11 cellular contexts compared by ENCODE assay signal in genomic region chr14:91229005-91229382, GRCh38. TPM values are rescaled to one million over a fixed set of nuclear protein-coding genes. Genes with fewer than 3 reads are reported as not detected.
DNase-seq lines count a peak whose midpoint lies in the region; ATAC-seq and TF ChIP-seq lines count a peak whose summit lies in the region.
"Had no signal": no experiment of that assay in that cellular context is flagged by ENCODE, and none has a peak within 500 bp of the region (broad histone marks: within the 10 kb centered on the region; RNA-seq: fewer than 3 reads in every experiment).

No MANE protein-coding gene starts in this region.

- H3K9me3 Mint-ChIP-seq in CD4-positive, CD25-positive, alpha-beta regulatory T cell = peaks cover 0 to 5% (median 0%) of the 10 kb centered on the region in 7 donors
- peaks cover 11% of the 10 kb centered on the region for H3K9me3 Mint-ChIP-seq in activated CD8-positive, alpha-beta T cell treated with anti-CD3 and anti-CD28 coated beads for 36 hours
- peaks cover 0 to 16% (median 2%) of the 10 kb centered on the region in 11 donors for H3K9me3 Mint-ChIP-seq in naive thymus-derived CD4-positive, alpha-beta T cell

- no peaks in the 10 kb centered on the region for H3K27me3 ChIP-seq in CD4-positive, CD25-positive, alpha-beta regulatory T cell (ENCODE audit: control insufficient read depth, insufficient read depth, low read length)
- no peaks in the 10 kb centered on the region for H3K27me3 ChIP-seq in naive thymus-derived CD4-positive, alpha-beta T cell (ENCODE audit: control insufficient read depth in 2 of 2, insufficient read depth in 2 of 2, low read length in 2 of 2)
- no peaks in the 10 kb centered on the region for H3K27me3 ChIP-seq in foreskin keratinocyte

- H3K36me3 Mint-ChIP-seq in CD4-positive, CD25-positive, alpha-beta regulatory T cell = peaks cover 37% of the 10 kb centered on the region
- H3K36me3 Mint-ChIP-seq in activated CD8-positive, alpha-beta T cell treated with anti-CD3 and anti-CD28 coated beads for 36 hours (ENCODE audit: low read depth) = peaks cover 59% of the 10 kb centered on the region
- peaks cover 0 to 65% (median 14%) of the 10 kb centered on the region in 5 donors for H3K36me3 Mint-ChIP-seq in naive thymus-derived CD4-positive, alpha-beta T cell

- peaks cover 43 to 94% (median 62%) of the 10 kb centered on the region in 4 donors for H3K4me1 Mint-ChIP-seq in CD4-positive, CD25-positive, alpha-beta regulatory T cell
- peaks cover 82% of the 10 kb centered on the region for H3K4me1 Mint-ChIP-seq in activated CD8-positive, alpha-beta T cell treated with anti-CD3 and anti-CD28 coated beads for 36 hours (ENCODE audit: low read depth)
- peaks cover 69 to 94% (median 89%) of the 10 kb centered on the region in 7 donors for H3K4me1 Mint-ChIP-seq in naive thymus-derived CD4-positive, alpha-beta T cell

- POLR2A ChIA-PET in activated CD8-positive, alpha-beta T cell treated with anti-CD3 and anti-CD28 coated beads for 36 hours (lab: Charles Lee) = interaction anchor here (0.8 to 5.5 kb wide), 18 partner anchors 8 to 163 kb away, joined by 3 to 274 read pairs (median 6); partner anchors contain the start of gene GPR68
- POLR2A ChIA-PET in naive thymus-derived CD4-positive, alpha-beta T cell (lab: Charles Lee) = interaction anchor here (0.5 to 5.5 kb wide), 9 partner anchors 10 to 219 kb away, joined by 3 to 103 read pairs (median 3); partner anchors contain the start of gene GPR68

- no peak for DNase-seq in CD4-positive, CD25-positive, alpha-beta regulatory T cell
- DNase-seq in activated CD8-positive, alpha-beta T cell treated with anti-CD3 and anti-CD28 coated beads for 36 hours = no peak
- DNase-seq in naive thymus-derived CD4-positive, alpha-beta T cell = no peak
- DNase-seq in amygdala (lab: John Stamatoyannopoulos, UW) (no peak), KBM-7 (no peak), foreskin keratinocyte (no peak), erythroblast (lab: John Stamatoyannopoulos, UW) (no peak)
- DNase-seq: C1 segment of cervical spinal cord, glutamatergic neuron, NCI-H1092 had no signal

- CTCF ChIA-PET in activated CD8-positive, alpha-beta T cell treated with anti-CD3 and anti-CD28 coated beads for 36 hours (lab: Charles Lee) = interaction anchor here (5.4 kb wide), 1 partner anchor 15 kb away, joined by 58 read pairs; the partner anchor contains the start of gene GPR68
- CTCF ChIA-PET in naive thymus-derived CD4-positive, alpha-beta T cell (lab: Charles Lee) = interaction anchor here (0.5 to 0.6 kb wide), 2 partner anchors 52 to 64 kb away, joined by 3 read pairs; no protein-coding TSS in a partner anchor

- H3K4me3 Mint-ChIP-seq in CD4-positive, CD25-positive, alpha-beta regulatory T cell = peak overlapping the region; percentile 78 to 85 (median 80)
- H3K4me3 Mint-ChIP-seq in activated CD8-positive, alpha-beta T cell treated with anti-CD3 and anti-CD28 coated beads for 36 hours = peak overlapping the region; percentile 68
- H3K4me3 Mint-ChIP-seq in naive thymus-derived CD4-positive, alpha-beta T cell = peak overlapping the region; percentile 69 to 87 (median 80)

- intact Hi-C loops in activated CD8-positive, alpha-beta T cell treated with anti-CD3 and anti-CD28 coated beads for 36 hours (cut with micrococcal nuclease) = loop anchor here (5.0 kb wide), 3 partner anchors 33 to 188 kb away; partner anchors contain the start of gene CCDC88C
- intact Hi-C loops in naive thymus-derived CD4-positive, alpha-beta T cell (cut with micrococcal nuclease) = loop anchor here (1.0 to 2.0 kb wide), 8 partner anchors 14 to 188 kb away; partner anchors contain the start of genes CCDC88C (in 1 of the 2) and RPS6KA5 (in 1 of the 2)

- peaks cover 87% of the 10 kb centered on the region for H3K4me1 ChIP-seq in CD4-positive, CD25-positive, alpha-beta regulatory T cell (ENCODE audit: control insufficient read depth, insufficient read depth, low read length, poor library complexity, severe bottlenecking)
- peaks cover 92 to 96% of the 10 kb centered on the region in 2 donors for H3K4me1 ChIP-seq in naive thymus-derived CD4-positive, alpha-beta T cell (ENCODE audit: control insufficient read depth in 2 of 2, insufficient read depth in 2 of 2, low read length in 2 of 2)
- H3K4me1 ChIP-seq in foreskin keratinocyte = peaks cover 11% of the 10 kb centered on the region

- H3K27me3 Mint-ChIP-seq in CD4-positive, CD25-positive, alpha-beta regulatory T cell = no peaks in the 10 kb centered on the region
- H3K27me3 Mint-ChIP-seq in activated CD8-positive, alpha-beta T cell treated with anti-CD3 and anti-CD28 coated beads for 36 hours = no peaks in the 10 kb centered on the region
- no peaks in the 10 kb centered on the region for H3K27me3 Mint-ChIP-seq in naive thymus-derived CD4-positive, alpha-beta T cell

- in situ Hi-C loops in KBM-7 (cut with MboI; ENCODE audit: low pct_unique_long_range_greater_than_20kb, low sequenced_read_pairs) = no loop called here

- no peak for TF ChIP-seq POLR2A in erythroblast (IDR thresholded peaks at IDR 0.05; ENCODE audit: low read length)

- TF ChIP-seq CTCF in activated CD8-positive, alpha-beta T cell treated with anti-CD3 and anti-CD28 coated beads for 36 hours (IDR thresholded peaks at IDR 0.05) = no peak
- TF ChIP-seq CTCF in foreskin keratinocyte (conservative IDR thresholded peaks at IDR 0.05) = no peak

- H3K36me3 ChIP-seq in CD4-positive, CD25-positive, alpha-beta regulatory T cell (ENCODE audit: control insufficient read depth, insufficient read depth, low read length) = peaks cover 6% of the 10 kb centered on the region
- no peaks in the 10 kb centered on the region for H3K36me3 ChIP-seq in naive thymus-derived CD4-positive, alpha-beta T cell (ENCODE audit: control insufficient read depth in 2 of 3, insufficient read depth in 3 of 3, low read length in 3 of 3)

- H3K9me3 ChIP-seq in CD4-positive, CD25-positive, alpha-beta regulatory T cell (ENCODE audit: control insufficient read depth in 2 of 2, low read length in 2 of 2) = peaks cover 0 to 3% of the 10 kb centered on the region in 2 experiments
- no peaks in the 10 kb centered on the region for H3K9me3 ChIP-seq in naive thymus-derived CD4-positive, alpha-beta T cell (ENCODE audit: control insufficient read depth in 2 of 3, low read length in 3 of 3)

- peak overlapping the region; percentile 95 to 98 (median 97) for H3K27ac Mint-ChIP-seq in CD4-positive, CD25-positive, alpha-beta regulatory T cell
- H3K27ac Mint-ChIP-seq in activated CD8-positive, alpha-beta T cell treated with anti-CD3 and anti-CD28 coated beads for 36 hours = peak overlapping the region; percentile 99
- H3K27ac Mint-ChIP-seq in naive thymus-derived CD4-positive, alpha-beta T cell = peak overlapping the region in 8 of 9 donors; percentile 1 to 98 (median 89)

- ATAC-seq in CD4-positive, CD25-positive, alpha-beta regulatory T cell (ENCODE audit: low read depth in 2 of 2) = no peak
- ATAC-seq in GM21528 (IDR thresholded peaks at IDR 0.05; ENCODE audit: low FRiP score, unreplicated experiment) (peak; percentile 0), foreskin keratinocyte (no peak)
- no peak for ATAC-seq in activated CD8-positive, alpha-beta T cell treated with anti-CD3 and anti-CD28 coated beads for 36 hours
- ATAC-seq in naive thymus-derived CD4-positive, alpha-beta T cell = no peak

- H3K27ac ChIP-seq in CD4-positive, CD25-positive, alpha-beta regulatory T cell (ENCODE audit: insufficient read depth, low read length, poor library complexity, severe bottlenecking) = peak overlapping the region; percentile 91
- peak overlapping the region; percentile 23 for H3K27ac ChIP-seq in naive thymus-derived CD4-positive, alpha-beta T cell (ENCODE audit: low read depth, low read length)
- no peak overlapping the region for H3K27ac ChIP-seq in foreskin keratinocyte

- peak overlapping the region; percentile 46 for H3K4me3 ChIP-seq in CD4-positive, CD25-positive, alpha-beta regulatory T cell (ENCODE audit: low read depth, low read length)
- peak overlapping the region; percentile 31 for H3K4me3 ChIP-seq in naive thymus-derived CD4-positive, alpha-beta T cell (ENCODE audit: low read length)

RNA-seq across cellular contexts. Expression of gene GPR68, which starts 15.5 kb away (rescaled TPM):
- total RNA-seq in CD4-positive, CD25-positive, alpha-beta regulatory T cell = 18.8 TPM
- polyA plus RNA-seq in CD4-positive, CD25-positive, alpha-beta regulatory T cell = 10 to 100 TPM in 2 of 4 donors, 1 to 10 TPM in 2; 8.5 to 19.1 (median 11.0) TPM
- total RNA-seq in activated CD8-positive, alpha-beta T cell treated with anti-CD3 and anti-CD28 coated beads for 36 hours = 10 to 100 TPM; 11.9 to 14.0 TPM
- 10 to 100 TPM in 1 of 5 experiments, 1 to 10 TPM in 3, under 1 TPM in 1; 0.86 to 38.6 (median 2.3) TPM for total RNA-seq in naive thymus-derived CD4-positive, alpha-beta T cell
- polyA plus RNA-seq in naive thymus-derived CD4-positive, alpha-beta T cell = under 1 TPM in 1 of 2 donors, not detected in 1; 0.67 TPM
- 0.95 and 2.5 TPM in 2 replicates for total RNA-seq in foreskin keratinocyte
- 0.70 and 2.0 TPM in 2 replicates for polyA plus RNA-seq in foreskin keratinocyte
